In the genomic region with DNA sequence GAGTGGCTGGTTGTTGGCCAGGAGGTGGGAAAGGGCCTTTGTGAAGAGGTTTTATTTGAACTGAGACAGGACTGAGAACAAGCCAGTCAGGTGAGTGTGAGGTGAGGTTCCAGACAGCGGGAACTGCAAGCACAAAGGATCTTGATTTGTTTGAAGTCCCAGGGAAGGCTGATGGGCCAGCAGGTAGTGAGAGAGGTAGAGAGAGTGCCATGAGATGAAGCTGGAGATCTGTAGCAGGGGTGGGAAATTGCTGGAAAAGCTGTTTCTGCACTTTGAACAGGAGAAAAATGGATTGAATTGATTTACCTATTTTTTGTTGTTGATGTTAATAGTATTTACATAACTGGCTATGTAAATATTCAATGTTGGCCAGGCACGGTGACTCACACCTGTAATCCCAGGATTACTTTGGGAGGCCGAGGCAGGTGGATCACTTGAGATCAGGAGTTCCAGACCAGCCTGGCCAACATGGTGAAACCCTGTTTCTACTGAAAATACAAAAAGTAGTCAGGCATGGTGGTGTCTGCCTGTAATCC, we compare ENCODE assay signal across 1 cellular context.
A peak's percentile ranks its signal among the peaks of the same experiment; 100 is the strongest.
TF ChIP-seq lines count a peak whose summit lies in the region.

No MANE protein-coding gene starts in this region.

TF ChIP-seq in HepG2, 621 proteins besides CTCF, POLR2A, EP300 and RAD21 (continued from another document and continues in another):
- TF ChIP-seq, protein P1, sequence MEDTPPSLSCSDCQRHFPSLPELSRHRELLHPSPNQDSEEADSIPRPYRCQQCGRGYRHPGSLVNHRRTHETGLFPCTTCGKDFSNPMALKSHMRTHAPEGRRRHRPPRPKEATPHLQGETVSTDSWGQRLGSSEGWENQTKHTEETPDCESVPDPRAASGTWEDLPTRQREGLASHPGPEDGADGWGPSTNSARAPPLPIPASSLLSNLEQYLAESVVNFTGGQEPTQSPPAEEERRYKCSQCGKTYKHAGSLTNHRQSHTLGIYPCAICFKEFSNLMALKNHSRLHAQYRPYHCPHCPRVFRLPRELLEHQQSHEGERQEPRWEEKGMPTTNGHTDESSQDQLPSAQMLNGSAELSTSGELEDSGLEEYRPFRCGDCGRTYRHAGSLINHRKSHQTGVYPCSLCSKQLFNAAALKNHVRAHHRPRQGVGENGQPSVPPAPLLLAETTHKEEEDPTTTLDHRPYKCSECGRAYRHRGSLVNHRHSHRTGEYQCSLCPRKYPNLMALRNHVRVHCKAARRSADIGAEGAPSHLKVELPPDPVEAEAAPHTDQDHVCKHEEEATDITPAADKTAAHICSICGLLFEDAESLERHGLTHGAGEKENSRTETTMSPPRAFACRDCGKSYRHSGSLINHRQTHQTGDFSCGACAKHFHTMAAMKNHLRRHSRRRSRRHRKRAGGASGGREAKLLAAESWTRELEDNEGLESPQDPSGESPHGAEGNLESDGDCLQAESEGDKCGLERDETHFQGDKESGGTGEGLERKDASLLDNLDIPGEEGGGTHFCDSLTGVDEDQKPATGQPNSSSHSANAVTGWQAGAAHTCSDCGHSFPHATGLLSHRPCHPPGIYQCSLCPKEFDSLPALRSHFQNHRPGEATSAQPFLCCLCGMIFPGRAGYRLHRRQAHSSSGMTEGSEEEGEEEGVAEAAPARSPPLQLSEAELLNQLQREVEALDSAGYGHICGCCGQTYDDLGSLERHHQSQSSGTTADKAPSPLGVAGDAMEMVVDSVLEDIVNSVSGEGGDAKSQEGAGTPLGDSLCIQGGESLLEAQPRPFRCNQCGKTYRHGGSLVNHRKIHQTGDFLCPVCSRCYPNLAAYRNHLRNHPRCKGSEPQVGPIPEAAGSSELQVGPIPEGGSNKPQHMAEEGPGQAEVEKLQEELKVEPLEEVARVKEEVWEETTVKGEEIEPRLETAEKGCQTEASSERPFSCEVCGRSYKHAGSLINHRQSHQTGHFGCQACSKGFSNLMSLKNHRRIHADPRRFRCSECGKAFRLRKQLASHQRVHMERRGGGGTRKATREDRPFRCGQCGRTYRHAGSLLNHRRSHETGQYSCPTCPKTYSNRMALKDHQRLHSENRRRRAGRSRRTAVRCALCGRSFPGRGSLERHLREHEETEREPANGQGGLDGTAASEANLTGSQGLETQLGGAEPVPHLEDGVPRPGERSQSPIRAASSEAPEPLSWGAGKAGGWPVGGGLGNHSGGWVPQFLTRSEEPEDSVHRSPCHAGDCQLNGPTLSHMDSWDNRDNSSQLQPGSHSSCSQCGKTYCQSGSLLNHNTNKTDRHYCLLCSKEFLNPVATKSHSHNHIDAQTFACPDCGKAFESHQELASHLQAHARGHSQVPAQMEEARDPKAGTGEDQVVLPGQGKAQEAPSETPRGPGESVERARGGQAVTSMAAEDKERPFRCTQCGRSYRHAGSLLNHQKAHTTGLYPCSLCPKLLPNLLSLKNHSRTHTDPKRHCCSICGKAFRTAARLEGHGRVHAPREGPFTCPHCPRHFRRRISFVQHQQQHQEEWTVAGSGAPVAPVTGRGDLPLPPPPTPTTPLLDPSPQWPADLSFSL (CRISPR knock-in tag; IDR thresholded peaks at IDR 0.05) = no peak
- TF ChIP-seq ZNF775 (CRISPR knock-in tag; IDR thresholded peaks at IDR 0.05; ENCODE audit: borderline replicate concordance) (0 out of 2 replicates have a peak, but pooled peaks have one; percentile 23), ZNF33B (CRISPR knock-in tag; IDR thresholded peaks at IDR 0.05) (no peak; the same call in 1 of the 2 replicates), ZNF10 (CRISPR knock-in tag; IDR thresholded peaks at IDR 0.05; ENCODE audit: borderline replicate concordance, low read depth) (no peak), ZNF382 (CRISPR knock-in tag; IDR thresholded peaks at IDR 0.05; ENCODE audit: borderline replicate concordance) (no peak), ZNF264 (CRISPR knock-in tag; IDR thresholded peaks at IDR 0.05) (no peak), GATA4 (IDR thresholded peaks at IDR 0.05; ENCODE audit: borderline replicate concordance, low read depth) (no peak), ZNF652 (CRISPR knock-in tag; IDR thresholded peaks at IDR 0.05; ENCODE audit: borderline replicate concordance, low read depth) (no peak), PHF5A (CRISPR knock-in tag; IDR thresholded peaks at IDR 0.05; ENCODE audit: low read depth, unreplicated experiment) (peak; percentile 48), MAFF (IDR thresholded peaks at IDR 0.05; ENCODE audit: low read depth, low read length) (no peak), TBX2 (CRISPR knock-in tag; IDR thresholded peaks at IDR 0.05; ENCODE audit: borderline replicate concordance) (peak; percentile 74; the same call in 1 of the 2 replicates), SIN3A (IDR thresholded peaks at IDR 0.05; ENCODE audit: borderline replicate concordance, low read depth, low read length) (no peak), ZNF232 (CRISPR knock-in tag; IDR thresholded peaks at IDR 0.05; ENCODE audit: borderline replicate concordance) (no peak), ZNF781 (CRISPR knock-in tag; IDR thresholded peaks at IDR 0.05; ENCODE audit: borderline replicate concordance, not compliant biosample characterization) (peak; percentile 45), ELF4 (CRISPR knock-in tag; IDR thresholded peaks at IDR 0.05; ENCODE audit: borderline replicate concordance) (no peak), ZNF101 (CRISPR knock-in tag; IDR thresholded peaks at IDR 0.05; ENCODE audit: borderline replicate concordance, low read depth) (no peak), FOXK1 (CRISPR knock-in tag; IDR thresholded peaks at IDR 0.05; ENCODE audit: borderline replicate concordance, low read depth) (no peak), ZNF780A (CRISPR knock-in tag; IDR thresholded peaks at IDR 0.05) (no peak), ZFP90 (CRISPR knock-in tag; IDR thresholded peaks at IDR 0.05; ENCODE audit: borderline replicate concordance) (no peak), RBAK (CRISPR knock-in tag; IDR thresholded peaks at IDR 0.05) (no peak), FOXA1 (IDR thresholded peaks at IDR 0.05) (peak; percentile 99), FOXA1 (CRISPR knock-in tag; IDR thresholded peaks at IDR 0.05) (peak; percentile 70), SP1 (IDR thresholded peaks at IDR 0.05) (no peak), SP1 (CRISPR knock-in tag; IDR thresholded peaks at IDR 0.05) (no peak), ARNT2 (CRISPR knock-in tag; IDR thresholded peaks at IDR 0.05; ENCODE audit: low read depth) (0 out of 2 replicates have a peak, but pooled peaks have one; percentile 19), ZFP62 (CRISPR knock-in tag; IDR thresholded peaks at IDR 0.05) (no peak), FOXK2 (IDR thresholded peaks at IDR 0.05) (peak; percentile 41), IKZF4 (CRISPR knock-in tag; IDR thresholded peaks at IDR 0.05; ENCODE audit: borderline replicate concordance, low read depth, not compliant biosample characterization) (no peak), EHMT2 (IDR thresholded peaks at IDR 0.05; ENCODE audit: borderline replicate concordance, low read depth, low read length) (no peak), ZNF616 (CRISPR knock-in tag; IDR thresholded peaks at IDR 0.05; ENCODE audit: low read depth) (0 out of 2 replicates have a peak, but pooled peaks have one; percentile 35), CENPX (CRISPR knock-in tag; IDR thresholded peaks at IDR 0.05) (no peak), CCDC6 (CRISPR knock-in tag; IDR thresholded peaks at IDR 0.05) (no peak), MYNN (CRISPR knock-in tag; IDR thresholded peaks at IDR 0.05; ENCODE audit: low read depth) (no peak), CCAR2 (optimal IDR thresholded peaks at IDR 0.05; ENCODE audit: low read depth, low read length) (no peak), SPEN (CRISPR knock-in tag; IDR thresholded peaks at IDR 0.05; ENCODE audit: low read depth) (peak; percentile 46; the same call in 1 of the 2 replicates)
- TF ChIP-seq, protein P2, sequence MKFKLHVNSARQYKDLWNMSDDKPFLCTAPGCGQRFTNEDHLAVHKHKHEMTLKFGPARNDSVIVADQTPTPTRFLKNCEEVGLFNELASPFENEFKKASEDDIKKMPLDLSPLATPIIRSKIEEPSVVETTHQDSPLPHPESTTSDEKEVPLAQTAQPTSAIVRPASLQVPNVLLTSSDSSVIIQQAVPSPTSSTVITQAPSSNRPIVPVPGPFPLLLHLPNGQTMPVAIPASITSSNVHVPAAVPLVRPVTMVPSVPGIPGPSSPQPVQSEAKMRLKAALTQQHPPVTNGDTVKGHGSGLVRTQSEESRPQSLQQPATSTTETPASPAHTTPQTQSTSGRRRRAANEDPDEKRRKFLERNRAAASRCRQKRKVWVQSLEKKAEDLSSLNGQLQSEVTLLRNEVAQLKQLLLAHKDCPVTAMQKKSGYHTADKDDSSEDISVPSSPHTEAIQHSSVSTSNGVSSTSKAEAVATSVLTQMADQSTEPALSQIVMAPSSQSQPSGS (CRISPR knock-in tag; IDR thresholded peaks at IDR 0.05) = no peak
- TF ChIP-seq, protein P3, sequence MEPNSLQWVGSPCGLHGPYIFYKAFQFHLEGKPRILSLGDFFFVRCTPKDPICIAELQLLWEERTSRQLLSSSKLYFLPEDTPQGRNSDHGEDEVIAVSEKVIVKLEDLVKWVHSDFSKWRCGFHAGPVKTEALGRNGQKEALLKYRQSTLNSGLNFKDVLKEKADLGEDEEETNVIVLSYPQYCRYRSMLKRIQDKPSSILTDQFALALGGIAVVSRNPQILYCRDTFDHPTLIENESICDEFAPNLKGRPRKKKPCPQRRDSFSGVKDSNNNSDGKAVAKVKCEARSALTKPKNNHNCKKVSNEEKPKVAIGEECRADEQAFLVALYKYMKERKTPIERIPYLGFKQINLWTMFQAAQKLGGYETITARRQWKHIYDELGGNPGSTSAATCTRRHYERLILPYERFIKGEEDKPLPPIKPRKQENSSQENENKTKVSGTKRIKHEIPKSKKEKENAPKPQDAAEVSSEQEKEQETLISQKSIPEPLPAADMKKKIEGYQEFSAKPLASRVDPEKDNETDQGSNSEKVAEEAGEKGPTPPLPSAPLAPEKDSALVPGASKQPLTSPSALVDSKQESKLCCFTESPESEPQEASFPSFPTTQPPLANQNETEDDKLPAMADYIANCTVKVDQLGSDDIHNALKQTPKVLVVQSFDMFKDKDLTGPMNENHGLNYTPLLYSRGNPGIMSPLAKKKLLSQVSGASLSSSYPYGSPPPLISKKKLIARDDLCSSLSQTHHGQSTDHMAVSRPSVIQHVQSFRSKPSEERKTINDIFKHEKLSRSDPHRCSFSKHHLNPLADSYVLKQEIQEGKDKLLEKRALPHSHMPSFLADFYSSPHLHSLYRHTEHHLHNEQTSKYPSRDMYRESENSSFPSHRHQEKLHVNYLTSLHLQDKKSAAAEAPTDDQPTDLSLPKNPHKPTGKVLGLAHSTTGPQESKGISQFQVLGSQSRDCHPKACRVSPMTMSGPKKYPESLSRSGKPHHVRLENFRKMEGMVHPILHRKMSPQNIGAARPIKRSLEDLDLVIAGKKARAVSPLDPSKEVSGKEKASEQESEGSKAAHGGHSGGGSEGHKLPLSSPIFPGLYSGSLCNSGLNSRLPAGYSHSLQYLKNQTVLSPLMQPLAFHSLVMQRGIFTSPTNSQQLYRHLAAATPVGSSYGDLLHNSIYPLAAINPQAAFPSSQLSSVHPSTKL (CRISPR knock-in tag; IDR thresholded peaks at IDR 0.05) = peak; percentile 73
- TF ChIP-seq, protein P4, sequence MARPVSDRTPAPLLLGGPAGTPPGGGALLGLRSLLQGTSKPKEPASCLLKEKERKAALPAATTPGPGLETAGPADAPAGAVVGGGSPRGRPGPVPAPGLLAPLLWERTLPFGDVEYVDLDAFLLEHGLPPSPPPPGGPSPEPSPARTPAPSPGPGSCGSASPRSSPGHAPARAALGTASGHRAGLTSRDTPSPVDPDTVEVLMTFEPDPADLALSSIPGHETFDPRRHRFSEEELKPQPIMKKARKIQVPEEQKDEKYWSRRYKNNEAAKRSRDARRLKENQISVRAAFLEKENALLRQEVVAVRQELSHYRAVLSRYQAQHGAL (CRISPR knock-in tag; IDR thresholded peaks at IDR 0.05; ENCODE audit: not compliant biosample characterization) = no peak
- TF ChIP-seq, protein P5, sequence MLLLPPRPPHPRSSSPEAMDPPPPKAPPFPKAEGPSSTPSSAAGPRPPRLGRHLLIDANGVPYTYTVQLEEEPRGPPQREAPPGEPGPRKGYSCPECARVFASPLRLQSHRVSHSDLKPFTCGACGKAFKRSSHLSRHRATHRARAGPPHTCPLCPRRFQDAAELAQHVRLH (CRISPR knock-in tag; IDR thresholded peaks at IDR 0.05; ENCODE audit: borderline replicate concordance, low read depth) = no peak
- TF ChIP-seq, protein P6, sequence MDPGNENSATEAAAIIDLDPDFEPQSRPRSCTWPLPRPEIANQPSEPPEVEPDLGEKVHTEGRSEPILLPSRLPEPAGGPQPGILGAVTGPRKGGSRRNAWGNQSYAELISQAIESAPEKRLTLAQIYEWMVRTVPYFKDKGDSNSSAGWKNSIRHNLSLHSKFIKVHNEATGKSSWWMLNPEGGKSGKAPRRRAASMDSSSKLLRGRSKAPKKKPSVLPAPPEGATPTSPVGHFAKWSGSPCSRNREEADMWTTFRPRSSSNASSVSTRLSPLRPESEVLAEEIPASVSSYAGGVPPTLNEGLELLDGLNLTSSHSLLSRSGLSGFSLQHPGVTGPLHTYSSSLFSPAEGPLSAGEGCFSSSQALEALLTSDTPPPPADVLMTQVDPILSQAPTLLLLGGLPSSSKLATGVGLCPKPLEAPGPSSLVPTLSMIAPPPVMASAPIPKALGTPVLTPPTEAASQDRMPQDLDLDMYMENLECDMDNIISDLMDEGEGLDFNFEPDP (CRISPR knock-in tag; conservative IDR thresholded peaks at IDR 0.05) = no peak
- TF ChIP-seq, protein P7, sequence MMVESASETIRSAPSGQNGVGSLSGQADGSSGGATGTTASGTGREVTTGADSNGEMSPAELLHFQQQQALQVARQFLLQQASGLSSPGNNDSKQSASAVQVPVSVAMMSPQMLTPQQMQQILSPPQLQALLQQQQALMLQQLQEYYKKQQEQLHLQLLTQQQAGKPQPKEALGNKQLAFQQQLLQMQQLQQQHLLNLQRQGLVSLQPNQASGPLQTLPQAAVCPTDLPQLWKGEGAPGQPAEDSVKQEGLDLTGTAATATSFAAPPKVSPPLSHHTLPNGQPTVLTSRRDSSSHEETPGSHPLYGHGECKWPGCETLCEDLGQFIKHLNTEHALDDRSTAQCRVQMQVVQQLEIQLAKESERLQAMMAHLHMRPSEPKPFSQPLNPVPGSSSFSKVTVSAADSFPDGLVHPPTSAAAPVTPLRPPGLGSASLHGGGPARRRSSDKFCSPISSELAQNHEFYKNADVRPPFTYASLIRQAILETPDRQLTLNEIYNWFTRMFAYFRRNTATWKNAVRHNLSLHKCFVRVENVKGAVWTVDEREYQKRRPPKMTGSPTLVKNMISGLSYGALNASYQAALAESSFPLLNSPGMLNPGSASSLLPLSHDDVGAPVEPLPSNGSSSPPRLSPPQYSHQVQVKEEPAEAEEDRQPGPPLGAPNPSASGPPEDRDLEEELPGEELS (CRISPR knock-in tag; IDR thresholded peaks at IDR 0.05) = peak; percentile 73
- TF ChIP-seq, protein P8, sequence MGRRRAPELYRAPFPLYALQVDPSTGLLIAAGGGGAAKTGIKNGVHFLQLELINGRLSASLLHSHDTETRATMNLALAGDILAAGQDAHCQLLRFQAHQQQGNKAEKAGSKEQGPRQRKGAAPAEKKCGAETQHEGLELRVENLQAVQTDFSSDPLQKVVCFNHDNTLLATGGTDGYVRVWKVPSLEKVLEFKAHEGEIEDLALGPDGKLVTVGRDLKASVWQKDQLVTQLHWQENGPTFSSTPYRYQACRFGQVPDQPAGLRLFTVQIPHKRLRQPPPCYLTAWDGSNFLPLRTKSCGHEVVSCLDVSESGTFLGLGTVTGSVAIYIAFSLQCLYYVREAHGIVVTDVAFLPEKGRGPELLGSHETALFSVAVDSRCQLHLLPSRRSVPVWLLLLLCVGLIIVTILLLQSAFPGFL (CRISPR knock-in tag; IDR thresholded peaks at IDR 0.05) = no peak
